In genomic region chr4:8939160-8939855, GRCh38 we compare ENCODE assay signal across 1 cellular context.
TF ChIP-seq lines count a peak whose summit lies in the region.

No MANE protein-coding gene starts in this region.

TF ChIP-seq in SK-N-SH, 30 proteins besides CTCF, POLR2A, EP300 and RAD21 (continued from another document):
- TF ChIP-seq REST (IDR thresholded peaks at IDR 0.05; ENCODE audit: low read depth, low read length) = no peak
- TF ChIP-seq TEAD4 (IDR thresholded peaks at IDR 0.05; ENCODE audit: borderline replicate concordance, insufficient read depth) = no peak
- TF ChIP-seq GATA2 (CRISPR knock-in tag; IDR thresholded peaks at IDR 0.05) = no peak
- no peak for TF ChIP-seq RXRA (IDR thresholded peaks at IDR 0.05; ENCODE audit: borderline replicate concordance, low read depth)
- no peak for TF ChIP-seq POLR2AphosphoS5 (IDR thresholded peaks at IDR 0.05; ENCODE audit: low read depth, low read length)
- TF ChIP-seq MEF2A (IDR thresholded peaks at IDR 0.05; ENCODE audit: borderline replicate concordance, low read depth) = no peak
